In genomic region chr9:138080979-138081378, GRCh38 we compare ENCODE assay signal across 23 cellular contexts.
"Had no signal": no experiment of that assay in that cellular context is flagged by ENCODE, and none has a peak within 500 bp of the region (broad histone marks: within the 10 kb centered on the region; RNA-seq: fewer than 3 reads in every experiment).

No MANE protein-coding gene starts in this region.

- H3K4me3 ChIP-seq: colonic mucosa, heart right ventricle, left lung, lung, neural progenitor cell, pancreas, psoas muscle, suprapubic skin, thyroid gland, upper lobe of left lung, uterus had no signal

- H3K27me3 ChIP-seq: colonic mucosa, neural progenitor cell, pancreas, thyroid gland, upper lobe of left lung, uterus had no signal

- ATAC-seq: heart right ventricle; left lung; natural killer cell treated with Interleukin-12 subunit alpha and Interleukin-12 subunit beta and Interleukin-15 and Interleukin-18, amount 100 ng/mL, for 72 hours; pancreas; psoas muscle had no signal

- DNase-seq: colonic mucosa; dermis blood vessel endothelial cell; foreskin melanocyte; heart right ventricle; hypothalamus; left lung; mesenchymal stem cell; midbrain; nucleus accumbens; psoas muscle; retina; small intestine; stimulated activated CD4-positive, alpha-beta T cell treated with anti-CD3 and anti-CD28 coated beads, Interleukin-12 subunit alpha, Interleukin-12 subunit beta, amount 100 ng/mL, for 4 hours; stimulated activated naive CD4-positive, alpha-beta T cell treated with Interleukin-2 at 50 U/mL for 16 hours; thyroid gland had no signal

- H3K9ac ChIP-seq: neural progenitor cell had no signal

- H3K36me3 ChIP-seq: colonic mucosa, heart right ventricle, left lung, neural progenitor cell, pancreas, suprapubic skin, thyroid gland, upper lobe of left lung, uterus had no signal

- H3K27ac ChIP-seq: colonic mucosa, heart right ventricle, left lung, neural progenitor cell, pancreas, psoas muscle, suprapubic skin, thyroid gland, upper lobe of left lung, uterus had no signal

- H3K4me1 ChIP-seq: colonic mucosa, heart right ventricle, left lung, neural progenitor cell, pancreas, psoas muscle, suprapubic skin, thyroid gland, upper lobe of left lung, uterus had no signal

- FAIRE-seq: islet of Langerhans, pancreas, small intestine had no signal

- H3K9me3 ChIP-seq: colonic mucosa, thyroid gland had no signal
